In the genomic region with DNA sequence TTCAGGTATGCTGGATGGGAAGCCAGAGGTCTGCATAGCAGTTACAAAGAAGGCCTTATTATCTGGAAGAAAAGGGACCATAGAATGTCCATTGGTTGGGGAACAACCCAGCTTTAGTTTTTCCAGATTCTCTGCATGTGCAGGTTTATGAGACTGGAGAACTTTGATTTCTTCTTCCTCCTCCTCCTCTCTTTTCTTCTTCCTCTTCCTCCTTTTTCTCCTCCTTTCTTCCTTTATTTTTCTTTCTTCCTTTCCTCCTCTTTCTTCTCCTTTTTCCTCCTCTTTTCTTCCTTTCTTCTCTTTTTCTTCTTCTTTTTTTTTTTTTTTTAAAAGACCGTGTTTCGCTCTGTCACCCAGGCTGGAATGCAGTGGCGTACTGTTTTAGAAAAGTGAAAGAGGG, we compare ENCODE assay signal across 10 cellular contexts. TPM values are rescaled to one million over a fixed set of nuclear protein-coding genes. Genes with fewer than 3 reads are reported as not detected.
"Had no signal": no experiment of that assay in that cellular context is flagged by ENCODE, and none has a peak within 500 bp of the region (broad histone marks: within the 10 kb centered on the region; RNA-seq: fewer than 3 reads in every experiment).

No MANE protein-coding gene starts in this region.

- H3K9me3 ChIP-seq: HAP-1 had no signal

- H3K4me3 ChIP-seq: GM23248, HAP-1 had no signal

- H3K36me3 ChIP-seq: HAP-1 had no signal

- DNase-seq: GM23248, GOT3, H7, IMR-90, KBM-7 had no signal

- H3K4me1 ChIP-seq: HAP-1 had no signal

- ATAC-seq: HCT116 had no signal

- H3K27ac ChIP-seq: GM23248, KMS-11 had no signal

RNA-seq across cellular contexts. Expression of gene NLRP9, which starts 32.2 kb away (rescaled TPM):
- total RNA-seq: GM23248, H4, H7, HT-29, IMR-90 had no signal

RNA-seq across cellular contexts. Expression of gene RFPL4A, which starts 52.9 kb away (rescaled TPM):
- total RNA-seq: GM23248, H7, HT-29, IMR-90 had no signal
